Comparison of ENCODE assay signal across 15 cellular contexts in genomic region chr2:15160602-15161001, GRCh38.
DNase-seq lines count a peak whose midpoint lies in the region; ATAC-seq, FAIRE-seq and TF ChIP-seq lines count a peak whose summit lies in the region.
"Had no signal": no experiment of that assay in that cellular context is flagged by ENCODE, and none has a peak within 500 bp of the region (broad histone marks: within the 10 kb centered on the region; RNA-seq: fewer than 3 reads in every experiment).

No MANE protein-coding gene starts in this region.

- H3K4me1 ChIP-seq in IMR-90 (ENCODE audit: control insufficient read depth, insufficient read depth, low read length) (peaks cover 10% of the 10 kb centered on the region), neural progenitor cell (peaks cover 41% of the 10 kb centered on the region)

- H3K9ac ChIP-seq in IMR-90 (ENCODE audit: low read depth, low read length) (no peak overlapping the region), neural progenitor cell (no peak overlapping the region)
- H3K9ac ChIP-seq: BLaER1 treated with 17β-estradiol and CSF1 and Interleukin-3, amounts not matched to agents 10 nM and 100 nM had no signal

- no peak overlapping the region for H3K56ac ChIP-seq in IMR-90 (ENCODE audit: extremely low read depth, insufficient read depth, low read length)

- H2BK20ac ChIP-seq in IMR-90 (ENCODE audit: low read depth, low read length), result 0 out of 2 replicates have a peak overlapping the region, but pooled peaks have one; percentile 27

- peak; percentile 66 for ATAC-seq in IMR-90 (ENCODE audit: low read depth)
- ATAC-seq in esophagus mucosa, result peak; percentile 52
- ATAC-seq: GM12878, GM23338 had no signal

- no peak overlapping the region for H3K27ac ChIP-seq in IMR-90 (ENCODE audit: insufficient read depth, low read length)
- no peak overlapping the region for H3K27ac ChIP-seq in neural progenitor cell
- H3K27ac ChIP-seq: BLaER1 treated with 17β-estradiol and CSF1 and Interleukin-3, amounts not matched to agents 10 nM and 100 nM had no signal

- H3F3A ChIP-seq in neural progenitor cell (ENCODE audit: low read depth), result peaks cover 12% of the 10 kb centered on the region

- H3K9me3 ChIP-seq in IMR-90 (ENCODE audit: control insufficient read depth, insufficient read depth, low read length), result no peaks in the 10 kb centered on the region
- no peaks in the 10 kb centered on the region for H3K9me3 ChIP-seq in neural progenitor cell (ENCODE audit: low read depth)
- H3K9me3 ChIP-seq: BLaER1 treated with 17β-estradiol and CSF1 and Interleukin-3, amounts not matched to agents 10 nM and 100 nM had no signal

- CTCF ChIA-PET in IMR-90 (lab: Yijun Ruan, JAX), result interaction anchor here (1.0 kb wide), 1 partner anchor 9 kb away, joined by 4 read pairs; no protein-coding TSS in a partner anchor

- peak overlapping the region in 1 of 2 experiments; percentile 6; a peak in 1 of 4 replicates for H4K8ac ChIP-seq in IMR-90 (ENCODE audit: low read depth in 2 of 2, low read length in 2 of 2)

- H4K91ac ChIP-seq in IMR-90 (ENCODE audit: insufficient read depth, low read depth, low read length), result no peak overlapping the region

- H3K27me3 Mint-ChIP-seq in neural progenitor cell (ENCODE audit: insufficient read depth, low read depth), result peaks cover 5% of the 10 kb centered on the region
- H3K27me3 Mint-ChIP-seq: CD4-positive, CD25-positive, alpha-beta regulatory T cell had no signal

- no peak for FAIRE-seq in D721Med (lab: Jason Lieb, UNC)
- FAIRE-seq: GM12878, GM18507 had no signal

- H3K18ac ChIP-seq in IMR-90 (ENCODE audit: low read depth, low read length), result no peak overlapping the region

- in situ Hi-C loops in IMR-90 (cut with MboI; ENCODE audit: low sequenced_read_pairs), result no loop called here

- no peak for TF ChIP-seq POLR2A in IMR-90 (IDR thresholded peaks at IDR 0.05; ENCODE audit: low read depth, low read length)

- no peak for TF ChIP-seq CTCF in IMR-90 (conservative IDR thresholded peaks at IDR 0.05; ENCODE audit: low read depth, low read length)
- no peak for TF ChIP-seq CTCF in foreskin fibroblast (IDR thresholded peaks at IDR 0.05; ENCODE audit: low read depth, low read length)
- no peak for TF ChIP-seq CTCF in neural progenitor cell (IDR thresholded peaks at IDR 0.05)
- no peak for TF ChIP-seq CTCF in D721Med (IDR thresholded peaks at IDR 0.05; ENCODE audit: insufficient read depth, missing control alignments)

- no peak overlapping the region for H2AK5ac ChIP-seq in IMR-90 (ENCODE audit: low read depth, low read length)

- dilution Hi-C loops in IMR-90 (cut with HindIII; ENCODE audit: low sequenced_read_pairs, unreplicated experiment), result no loop called here

- H3K36me3 Mint-ChIP-seq in neural progenitor cell, result peaks cover 6% of the 10 kb centered on the region

- no CpG with 5 or more reads among the region's 1 CpG for WGBS in IMR-90 (ENCODE audit: extremely low coverage in 2 of 2, insufficient read length in 1 of 2), 2 experiments

- peak overlapping the region; percentile 48 for H3K27ac Mint-ChIP-seq in neural progenitor cell
- H3K27ac Mint-ChIP-seq: GM23338 had no signal

- no peaks in the 10 kb centered on the region for H3K36me3 ChIP-seq in IMR-90 (ENCODE audit: control insufficient read depth, insufficient read depth, low read length)
- no peaks in the 10 kb centered on the region for H3K36me3 ChIP-seq in neural progenitor cell
- H3K36me3 ChIP-seq: BLaER1 treated with 17β-estradiol and CSF1 and Interleukin-3, amounts not matched to agents 10 nM and 100 nM had no signal

- no peak overlapping the region for H3K4me3 ChIP-seq in IMR-90 (ENCODE audit: insufficient read depth, low read depth, low read length)
- H3K4me3 ChIP-seq in foreskin fibroblast (ENCODE audit: low read depth in 1 of 2, low read length in 2 of 2), result no peak overlapping the region
- H3K4me3 ChIP-seq in neural progenitor cell, result no peak overlapping the region
- H3K4me3 ChIP-seq: BLaER1 treated with 17β-estradiol and CSF1 and Interleukin-3, amounts not matched to agents 10 nM and 100 nM; GM12878; GM23338 had no signal

- H3K4me2 ChIP-seq in IMR-90 (ENCODE audit: low read depth, low read length), result no peak overlapping the region
- no peak overlapping the region for H3K4me2 ChIP-seq in neural progenitor cell
- H3K4me2 ChIP-seq: BLaER1 treated with 17β-estradiol and CSF1 and Interleukin-3, amounts not matched to agents 10 nM and 100 nM; GM23338 had no signal

- H3K9me1 ChIP-seq in IMR-90 (ENCODE audit: insufficient read depth, low read length), result peaks cover 5% of the 10 kb centered on the region; the same call in 1 of the 2 replicates

- H3K9me3 Mint-ChIP-seq in neural progenitor cell, result peaks cover 7% of the 10 kb centered on the region
- H3K9me3 Mint-ChIP-seq: CD4-positive, CD25-positive, alpha-beta regulatory T cell; GM23338 had no signal

- H4K20me1 ChIP-seq in IMR-90 (ENCODE audit: insufficient read depth, low read length), result no peaks in the 10 kb centered on the region
- no peaks in the 10 kb centered on the region for H4K20me1 ChIP-seq in neural progenitor cell (ENCODE audit: low read depth)
- H4K20me1 ChIP-seq: BLaER1 treated with 17β-estradiol and CSF1 and Interleukin-3, amounts not matched to agents 10 nM and 100 nM had no signal

- H2AFZ ChIP-seq in IMR-90 (replicated peaks; ENCODE audit: low read length, poor library complexity), result no peak overlapping the region
- H2AFZ ChIP-seq in neural progenitor cell (replicated peaks), result no peak overlapping the region
- H2AFZ ChIP-seq: GM23338 had no signal

- H3K14ac ChIP-seq in IMR-90 (replicated peaks; ENCODE audit: low read depth, low read length), result peak overlapping the region; percentile 16; the same call in 1 of the 2 replicates

- peak overlapping the region; percentile 23 for H2BK120ac ChIP-seq in IMR-90 (ENCODE audit: low read depth, low read length)

- intact Hi-C loops in IMR-90 (cut with micrococcal nuclease), result no loop called here

- H2AK9ac ChIP-seq in IMR-90 (replicated peaks; ENCODE audit: low read depth, low read length, poor library complexity), result no peak overlapping the region

- H3K27me3 ChIP-seq in IMR-90 (ENCODE audit: control insufficient read depth, insufficient read depth, low read length) (no peaks in the 10 kb centered on the region), neural progenitor cell (no peaks in the 10 kb centered on the region)
- H3K27me3 ChIP-seq: BLaER1 treated with 17β-estradiol and CSF1 and Interleukin-3, amounts not matched to agents 10 nM and 100 nM had no signal

- H4K5ac ChIP-seq in IMR-90 (ENCODE audit: low read depth, low read length), result peak overlapping the region; percentile 51; the same call in 1 of the 2 replicates

- DNase-seq in IMR-90 (peak; percentile 62), foreskin fibroblast (peak; percentile 4 to 46), neural progenitor cell (ENCODE audit: low spot score) (no peak), NCI-H2029 (lab: John Stamatoyannopoulos, UW) (no peak), pons (ENCODE audit: low spot score) (no peak), D721Med (ENCODE audit: insufficient read length, low spot score) (no peak)
- DNase-seq: 8988T; CD4-positive, CD25-positive, alpha-beta regulatory T cell; DMS79; H7 had no signal

- no peak overlapping the region for H3K23ac ChIP-seq in IMR-90 (ENCODE audit: low read depth, low read length)

- no peak for TF ChIP-seq RAD21 in IMR-90 (IDR thresholded peaks at IDR 0.05; ENCODE audit: low read length)

- POLR2A ChIA-PET in IMR-90 (lab: Charles Lee; ENCODE audit: unreplicated experiment), result no interaction called here

- H2BK5ac ChIP-seq in IMR-90 (ENCODE audit: low read depth, low read length, poor library complexity, severe bottlenecking), result no peak overlapping the region

- no peaks in the 10 kb centered on the region for H3K79me2 ChIP-seq in neural progenitor cell (ENCODE audit: low read depth)

- no peaks in the 10 kb centered on the region for H3K79me1 ChIP-seq in IMR-90 (ENCODE audit: low read depth in 1 of 2, low read length in 2 of 2)

- H3K4me1 Mint-ChIP-seq in neural progenitor cell, result peaks cover 67% of the 10 kb centered on the region

- BruUV-seq in IMR-90 (replicated peaks; lab: Mats Ljungman, UMichigan), result no TSS peak

- no peak overlapping the region for H3K4ac ChIP-seq in IMR-90 (ENCODE audit: low read depth, low read length)

- H2BK15ac ChIP-seq in IMR-90 (ENCODE audit: low read depth, low read length), result no peak overlapping the region

- H3K4me3 Mint-ChIP-seq in neural progenitor cell, result no peak overlapping the region
- H3K4me3 Mint-ChIP-seq: CD4-positive, CD25-positive, alpha-beta regulatory T cell; GM23338 had no signal

TF ChIP-seq in IMR-90, 13 proteins besides CTCF, POLR2A, EP300 and RAD21:
- no peak for TF ChIP-seq CEBPB (IDR thresholded peaks at IDR 0.05; ENCODE audit: low read depth, low read length)
- no peak for TF ChIP-seq FOS (IDR thresholded peaks at IDR 0.05; ENCODE audit: low read depth, low read length)

Comparison
In these comparisons a context has a peak if more than half of its experiments do, and no peak if none do; other contexts are left out.
1. DNase-seq: peak in IMR-90 (single experiment) and foreskin fibroblast (2 of 2); none in neural progenitor cell (single experiment), NCI-H2029 (single experiment), pons (single experiment) and D721Med (single experiment).